Comparison of ENCODE assay signal across 1 cellular context in the genomic region with DNA sequence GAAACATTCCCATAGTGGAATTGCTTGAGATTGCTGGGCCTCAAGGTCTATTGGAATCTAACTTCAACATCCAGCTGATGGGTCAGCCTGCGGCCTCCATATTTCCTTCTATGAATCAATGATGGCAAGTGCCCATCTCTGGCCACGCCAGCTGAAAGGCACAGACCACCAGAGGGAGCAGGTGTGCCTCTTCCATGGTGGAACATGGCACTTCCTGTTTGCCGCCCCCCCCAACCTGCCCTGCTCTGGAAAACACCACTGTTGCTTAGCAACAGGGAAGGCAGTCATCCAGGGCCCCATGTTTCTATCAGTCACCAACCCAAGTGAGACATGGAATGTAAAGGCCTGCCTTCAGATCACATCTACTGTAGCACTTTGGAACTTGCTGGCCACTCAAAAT.
TF ChIP-seq lines count a peak whose summit lies in the region.

No MANE protein-coding gene starts in this region.

TF ChIP-seq in GM23338, 12 proteins besides CTCF, POLR2A, EP300 and RAD21 (continued from another document):
- TF ChIP-seq ZNF462 (CRISPR knock-in tag; IDR thresholded peaks at IDR 0.05) = no peak
- no peak for TF ChIP-seq ETS1 (IDR thresholded peaks at IDR 0.05)
- TF ChIP-seq NANOG (IDR thresholded peaks at IDR 0.05; ENCODE audit: borderline replicate concordance) = no peak
- no peak for TF ChIP-seq ZNF331 (CRISPR knock-in tag; IDR thresholded peaks at IDR 0.05; ENCODE audit: low read depth)
- TF ChIP-seq ZNF114 (CRISPR knock-in tag; IDR thresholded peaks at IDR 0.05) = no peak
- no peak for TF ChIP-seq POLR2AphosphoS5 (IDR thresholded peaks at IDR 0.05; ENCODE audit: low read depth)
- TF ChIP-seq, protein P1, sequence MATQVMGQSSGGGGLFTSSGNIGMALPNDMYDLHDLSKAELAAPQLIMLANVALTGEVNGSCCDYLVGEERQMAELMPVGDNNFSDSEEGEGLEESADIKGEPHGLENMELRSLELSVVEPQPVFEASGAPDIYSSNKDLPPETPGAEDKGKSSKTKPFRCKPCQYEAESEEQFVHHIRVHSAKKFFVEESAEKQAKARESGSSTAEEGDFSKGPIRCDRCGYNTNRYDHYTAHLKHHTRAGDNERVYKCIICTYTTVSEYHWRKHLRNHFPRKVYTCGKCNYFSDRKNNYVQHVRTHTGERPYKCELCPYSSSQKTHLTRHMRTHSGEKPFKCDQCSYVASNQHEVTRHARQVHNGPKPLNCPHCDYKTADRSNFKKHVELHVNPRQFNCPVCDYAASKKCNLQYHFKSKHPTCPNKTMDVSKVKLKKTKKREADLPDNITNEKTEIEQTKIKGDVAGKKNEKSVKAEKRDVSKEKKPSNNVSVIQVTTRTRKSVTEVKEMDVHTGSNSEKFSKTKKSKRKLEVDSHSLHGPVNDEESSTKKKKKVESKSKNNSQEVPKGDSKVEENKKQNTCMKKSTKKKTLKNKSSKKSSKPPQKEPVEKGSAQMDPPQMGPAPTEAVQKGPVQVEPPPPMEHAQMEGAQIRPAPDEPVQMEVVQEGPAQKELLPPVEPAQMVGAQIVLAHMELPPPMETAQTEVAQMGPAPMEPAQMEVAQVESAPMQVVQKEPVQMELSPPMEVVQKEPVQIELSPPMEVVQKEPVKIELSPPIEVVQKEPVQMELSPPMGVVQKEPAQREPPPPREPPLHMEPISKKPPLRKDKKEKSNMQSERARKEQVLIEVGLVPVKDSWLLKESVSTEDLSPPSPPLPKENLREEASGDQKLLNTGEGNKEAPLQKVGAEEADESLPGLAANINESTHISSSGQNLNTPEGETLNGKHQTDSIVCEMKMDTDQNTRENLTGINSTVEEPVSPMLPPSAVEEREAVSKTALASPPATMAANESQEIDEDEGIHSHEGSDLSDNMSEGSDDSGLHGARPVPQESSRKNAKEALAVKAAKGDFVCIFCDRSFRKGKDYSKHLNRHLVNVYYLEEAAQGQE (IDR thresholded peaks at IDR 0.05; ENCODE audit: unreplicated experiment) = no peak
TF ChIP-seq in GM23338: peak in this region for 0.
